Comparison of ENCODE assay signal across 22 cellular contexts in the genomic region with DNA sequence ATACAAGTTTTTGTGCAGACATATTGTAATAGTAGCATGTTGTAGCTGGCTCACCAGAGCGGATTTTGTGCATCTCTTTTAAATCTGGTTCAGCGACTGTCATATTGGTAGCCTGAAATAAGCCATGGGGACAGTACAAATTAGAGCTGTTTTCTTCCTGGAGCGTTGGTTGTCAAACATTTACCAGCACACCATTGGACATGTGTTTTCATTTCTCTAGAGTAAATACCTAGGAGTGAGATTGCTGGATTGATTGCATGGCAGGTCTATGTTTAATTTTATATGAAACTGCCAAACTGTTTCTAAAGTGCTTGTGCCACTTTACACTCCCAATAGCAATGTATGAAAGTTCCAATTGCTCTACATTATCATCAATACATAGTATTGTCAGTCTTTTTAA. TPM values are rescaled to one million over a fixed set of nuclear protein-coding genes. Genes with fewer than 3 reads are reported as not detected.
DNase-seq lines count a peak whose midpoint lies in the region; ATAC-seq, FAIRE-seq and TF ChIP-seq lines count a peak whose summit lies in the region.
"Had no signal": no experiment of that assay in that cellular context is flagged by ENCODE, and none has a peak within 500 bp of the region (broad histone marks: within the 10 kb centered on the region; RNA-seq: fewer than 3 reads in every experiment).

No MANE protein-coding gene starts in this region.

- peaks cover 0 to 41% (median 26%) of the 10 kb centered on the region in 4 donors for H3K4me1 ChIP-seq in stomach
- H3K4me1 ChIP-seq: BE2C had no signal

- intact Hi-C loops in activated CD4-positive, alpha-beta T cell treated with anti-CD3 and anti-CD28 coated beads, Interleukin-2, amount 10 ng/mL, durations not matched to agents 24 days and 14 days (cut with micrococcal nuclease), result no loop called here
- intact Hi-C loops in stomach (cut with DNase I; ENCODE audit: low total_unique reads), result no loop called here

- ATAC-seq in left lobe of liver (peak; percentile 28), GM18870 (IDR thresholded peaks at IDR 0.05; ENCODE audit: unreplicated experiment) (no peak)
- ATAC-seq: HCT116 had no signal

- peaks cover 22% of the 10 kb centered on the region for H3K4me1 Mint-ChIP-seq in activated CD4-positive, alpha-beta T cell treated with anti-CD3 and anti-CD28 coated beads, Interleukin-2, amount 10 ng/mL, durations not matched to agents 24 days and 14 days
- peaks cover 11% of the 10 kb centered on the region for H3K4me1 Mint-ChIP-seq in endothelial cell (ENCODE audit: unreplicated experiment)

- TF ChIP-seq EP300 in stomach (IDR thresholded peaks at IDR 0.05), result no peak

- no peak for DNase-seq in activated CD4-positive, alpha-beta T cell treated with anti-CD3 and anti-CD28 coated beads, Interleukin-2, amount 10 ng/mL, durations not matched to agents 24 days and 14 days
- no peak for DNase-seq in activated CD4-positive, alpha-beta T cell treated with anti-CD3 and anti-CD28 coated beads, Interleukin-2, amount 50 U/mL, for 1 hour
- DNase-seq in left lobe of liver (ENCODE audit: low spot score) (no peak), stomach (no peak), endothelial cell (ENCODE audit: low spot score) (no peak)
- no peak for DNase-seq in activated CD8-positive, alpha-beta memory T cell treated with anti-CD3 and anti-CD28 coated beads for 24 hours
- DNase-seq: 8988T, ACHN, BE2C, NCI-H1048, NCI-H1417 treated with DMSO at 0.1 percent for 48 hours, NCI-H1694 treated with DMSO at 0.1 percent for 48 hours, NCI-H2081, NCI-H2227 treated with DMSO at 0.1 percent for 48 hours, NCI-H526 treated with DMSO at 0.1 percent for 48 hours, SHP77 treated with DMSO at 0.1 percent for 48 hours had no signal

- H3K36me3 Mint-ChIP-seq in activated CD4-positive, alpha-beta T cell treated with anti-CD3 and anti-CD28 coated beads, Interleukin-2, amount 10 ng/mL, durations not matched to agents 24 days and 14 days (ENCODE audit: low read depth), result peaks cover 8% of the 10 kb centered on the region
- H3K36me3 Mint-ChIP-seq in endothelial cell (ENCODE audit: low read depth, unreplicated experiment), result peaks cover 3% of the 10 kb centered on the region

- no peak for TF ChIP-seq POLR2A in stomach (IDR thresholded peaks at IDR 0.05)

- no peak overlapping the region for H3K4me3 Mint-ChIP-seq in activated CD4-positive, alpha-beta T cell treated with anti-CD3 and anti-CD28 coated beads, Interleukin-2, amount 10 ng/mL, durations not matched to agents 24 days and 14 days
- no peak overlapping the region for H3K4me3 Mint-ChIP-seq in endothelial cell (ENCODE audit: unreplicated experiment)

- peaks cover 0 to 8% (median 7%) of the 10 kb centered on the region in 4 donors for H3K36me3 ChIP-seq in stomach

- TF ChIP-seq CTCF in stomach (IDR thresholded peaks at IDR 0.05) (no peak), endothelial cell (IDR thresholded peaks at IDR 0.05; ENCODE audit: unreplicated experiment) (no peak)

- peak overlapping the region in 4 of 5 donors; percentile 27 to 92 (median 42) for H3K27ac ChIP-seq in stomach
- H3K27ac ChIP-seq: HL-60, RWPE1 had no signal

- H3K9me3 ChIP-seq in stomach, result no peaks in the 10 kb centered on the region
- H3K9me3 ChIP-seq: BE2C had no signal

- H3K27me3 Mint-ChIP-seq in activated CD4-positive, alpha-beta T cell treated with anti-CD3 and anti-CD28 coated beads, Interleukin-2, amount 10 ng/mL, durations not matched to agents 24 days and 14 days, result no peaks in the 10 kb centered on the region
- H3K27me3 Mint-ChIP-seq in endothelial cell (ENCODE audit: unreplicated experiment), result peaks cover 9% of the 10 kb centered on the region

- peak overlapping the region; percentile 20 for H3K27ac Mint-ChIP-seq in activated CD4-positive, alpha-beta T cell treated with anti-CD3 and anti-CD28 coated beads, Interleukin-2, amount 10 ng/mL, durations not matched to agents 24 days and 14 days
- H3K27ac Mint-ChIP-seq in endothelial cell (ENCODE audit: unreplicated experiment), result no peak overlapping the region

- FAIRE-seq in colon (lab: Jason Lieb, UNC), result peak; percentile 80
- FAIRE-seq: D721Med had no signal

- H3K9me3 Mint-ChIP-seq in activated CD4-positive, alpha-beta T cell treated with anti-CD3 and anti-CD28 coated beads, Interleukin-2, amount 10 ng/mL, durations not matched to agents 24 days and 14 days, result no peaks in the 10 kb centered on the region
- no peaks in the 10 kb centered on the region for H3K9me3 Mint-ChIP-seq in endothelial cell (ENCODE audit: unreplicated experiment)

- no peaks in the 10 kb centered on the region for H3K27me3 ChIP-seq in stomach
- H3K27me3 ChIP-seq: BE2C had no signal

- H3K4me3 ChIP-seq in stomach, result no peak overlapping the region

- 39 to 74% (median 63%) methylated on average over 3 of the region's 3 CpGs for WGBS in stomach, 5 donors

RNA-seq across cellular contexts. Expression of gene ARAF, which starts 2.6 kb away (rescaled TPM):
- 77.3 and 78.9 TPM in 2 replicates for total RNA-seq in activated CD4-positive, alpha-beta T cell treated with anti-CD3 and anti-CD28 coated beads, Interleukin-2, amount 10 ng/mL, durations not matched to agents 24 days and 14 days
- total RNA-seq in left lobe of liver, result 66.9 TPM
- total RNA-seq in stomach, result 100 to 1,000 TPM in 2 of 5 donors, 10 to 100 TPM in 3; 19.6 to 142 (median 47.8) TPM
- 10 to 100 TPM; 38.7 to 67.8 (median 49.9) TPM for polyA plus RNA-seq in stomach
- 49.4 TPM for total RNA-seq in endothelial cell (ENCODE audit: unreplicated experiment)

RNA-seq across cellular contexts. Expression of gene TIMP1, which starts 23.8 kb away (rescaled TPM):
- total RNA-seq in activated CD4-positive, alpha-beta T cell treated with anti-CD3 and anti-CD28 coated beads, Interleukin-2, amount 10 ng/mL, durations not matched to agents 24 days and 14 days, result 65.2 and 65.6 TPM in 2 replicates
- 102 TPM for total RNA-seq in left lobe of liver
- total RNA-seq in stomach, result 100 to 1,000 TPM in 1 of 5 donors, 10 to 100 TPM in 4; 40.0 to 159 (median 93.3) TPM
- 100 to 1,000 TPM in 2 of 3 donors, 10 to 100 TPM in 1; 86.0 to 237 (median 103) TPM for polyA plus RNA-seq in stomach
- total RNA-seq in endothelial cell (ENCODE audit: unreplicated experiment), result 267 TPM
